In genomic region chr2:227447606-227448005, GRCh38 we compare ENCODE assay signal across 21 cellular contexts. TPM values are rescaled to one million over a fixed set of nuclear protein-coding genes. Genes with fewer than 3 reads are reported as not detected.
A peak's percentile ranks its signal among the peaks of the same experiment; 100 is the strongest.
DNase-seq lines count a peak whose midpoint lies in the region; FAIRE-seq and TF ChIP-seq lines count a peak whose summit lies in the region.
"Had no signal": no experiment of that assay in that cellular context is flagged by ENCODE, and none has a peak within 500 bp of the region (broad histone marks: within the 10 kb centered on the region; RNA-seq: fewer than 3 reads in every experiment).

No MANE protein-coding gene starts in this region.

- peaks cover 2% of the 10 kb centered on the region for H3K27me3 Mint-ChIP-seq in neural progenitor cell (ENCODE audit: insufficient read depth, low read depth)
- H3K27me3 Mint-ChIP-seq: CD4-positive, CD25-positive, alpha-beta regulatory T cell; progenitor cell of endocrine pancreas; stimulated activated naive B cell treated with anti-CD40 and anti-IgM and Interleukin-4, amounts not matched to agents 10 μg/mL and 1 μg/mL and 100 μg/mL, for 72 hours had no signal

- no peak for TF ChIP-seq CTCF in SK-N-SH (IDR thresholded peaks at IDR 0.05)
- TF ChIP-seq CTCF in fibroblast of lung (conservative IDR thresholded peaks at IDR 0.05 in 1 of 2, IDR thresholded peaks at IDR 0.05 in 1 of 2; ENCODE audit: low read depth in 1 of 2, low read length in 2 of 2) = no peak
- TF ChIP-seq CTCF in neural progenitor cell (IDR thresholded peaks at IDR 0.05) = no peak
- no peak for TF ChIP-seq CTCF in WERI-Rb-1 (IDR thresholded peaks at IDR 0.05; ENCODE audit: low read depth, low read length)

- WGBS in SK-N-SH (ENCODE audit: low lambda C conversion rate) = 50% methylated on average over 7 of the region's 7 CpGs

- H2AFZ ChIP-seq in SK-N-SH (ENCODE audit: low read depth) = peak overlapping the region; percentile 50; the same call in 1 of the 2 replicates
- peak overlapping the region; percentile 13 for H2AFZ ChIP-seq in fibroblast of lung (ENCODE audit: low read length)
- H2AFZ ChIP-seq in neural progenitor cell (replicated peaks) = no peak overlapping the region

- TF ChIP-seq EP300 in SK-N-SH (IDR thresholded peaks at IDR 0.05; ENCODE audit: borderline replicate concordance in 1 of 2, low read depth in 1 of 2, low read length in 1 of 2) = no peak

- H3K9me3 ChIP-seq in SK-N-SH (no peaks in the 10 kb centered on the region), fibroblast of lung (ENCODE audit: control insufficient read depth, insufficient read depth, low read depth, low read length) (no peaks in the 10 kb centered on the region), neural progenitor cell (ENCODE audit: low read depth) (no peaks in the 10 kb centered on the region), WERI-Rb-1 (ENCODE audit: severe bottlenecking) (no peaks in the 10 kb centered on the region)
- H3K9me3 ChIP-seq: left ventricle myocardium inferior, thyroid gland had no signal

- H3K27ac ChIP-seq in SK-N-SH (ENCODE audit: low read depth in 2 of 2, low read length in 1 of 2) (peak overlapping the region in 1 of 2 experiments; percentile 39; a peak in 2 of 4 replicates), fibroblast of lung (ENCODE audit: insufficient read depth, low read length) (no peak overlapping the region), neural progenitor cell (no peak overlapping the region), WERI-Rb-1 (no peak overlapping the region)
- H3K27ac ChIP-seq: left ventricle myocardium inferior, thyroid gland had no signal

- H3K4me1 ChIP-seq in SK-N-SH (ENCODE audit: control insufficient read depth in 1 of 2, insufficient read depth in 2 of 2, low read depth in 1 of 2, low read length in 1 of 2) (peaks cover 5 to 11% of the 10 kb centered on the region in 2 experiments; a peak in 3 of 4 replicates), fibroblast of lung (ENCODE audit: control insufficient read depth, extremely low read depth, insufficient read depth, low read length) (no peaks in the 10 kb centered on the region), neural progenitor cell (peaks cover 6% of the 10 kb centered on the region)
- H3K4me1 ChIP-seq: thyroid gland had no signal

- H4K20me1 ChIP-seq in SK-N-SH (ENCODE audit: insufficient read depth) (no peaks in the 10 kb centered on the region), fibroblast of lung (ENCODE audit: control insufficient read depth, extremely low read depth, insufficient read depth, low read length) (no peaks in the 10 kb centered on the region), neural progenitor cell (ENCODE audit: low read depth) (no peaks in the 10 kb centered on the region)

- H3K4me3 Mint-ChIP-seq in neural progenitor cell = no peak overlapping the region
- H3K4me3 Mint-ChIP-seq: CD4-positive, CD25-positive, alpha-beta regulatory T cell; stimulated activated naive B cell treated with anti-CD40 and anti-IgM and Interleukin-4, amounts not matched to agents 10 μg/mL and 1 μg/mL and 100 μg/mL, for 72 hours had no signal

- FAIRE-seq in RCC 7860 (lab: Jason Lieb, UNC) = no peak
- FAIRE-seq: endometrium had no signal

- POLR2A ChIA-PET in SK-N-SH (lab: Yijun Ruan, JAX) = no interaction called here

- H3K4me2 ChIP-seq in SK-N-SH = peak overlapping the region; percentile 15
- H3K4me2 ChIP-seq in fibroblast of lung (ENCODE audit: extremely low read depth, insufficient read depth, low read length) = peak overlapping the region; percentile 68
- H3K4me2 ChIP-seq in neural progenitor cell = no peak overlapping the region

- no peak for TF ChIP-seq RAD21 in SK-N-SH (IDR thresholded peaks at IDR 0.05; ENCODE audit: low read length)

- H3K36me3 Mint-ChIP-seq in neural progenitor cell = no peaks in the 10 kb centered on the region
- H3K36me3 Mint-ChIP-seq: CD4-positive, CD25-positive, alpha-beta regulatory T cell; stimulated activated naive B cell treated with anti-CD40 and anti-IgM and Interleukin-4, amounts not matched to agents 10 μg/mL and 1 μg/mL and 100 μg/mL, for 72 hours had no signal

- H3K9me2 ChIP-seq in SK-N-SH = no peaks in the 10 kb centered on the region

- H3K27ac Mint-ChIP-seq in neural progenitor cell = no peak overlapping the region
- H3K27ac Mint-ChIP-seq: progenitor cell of endocrine pancreas; stimulated activated naive B cell treated with anti-CD40 and anti-IgM and Interleukin-4, amounts not matched to agents 10 μg/mL and 1 μg/mL and 100 μg/mL, for 72 hours had no signal

- H3K9ac ChIP-seq in SK-N-SH (no peak overlapping the region), fibroblast of lung (ENCODE audit: insufficient read depth, low read length) (no peak overlapping the region), neural progenitor cell (no peak overlapping the region)

- H3K4me3 ChIP-seq in SK-N-SH (ENCODE audit: low read depth in 2 of 2, low read length in 1 of 2) (no peak overlapping the region), fibroblast of lung (replicated peaks in 1 of 4; ENCODE audit: control extremely low read depth in 1 of 4, insufficient read depth in 1 of 4, low read depth in 3 of 4, low read length in 4 of 4) (no peak overlapping the region), neural progenitor cell (no peak overlapping the region), WERI-Rb-1 (ENCODE audit: low read depth, low read length) (no peak overlapping the region)
- H3K4me3 ChIP-seq: left ventricle myocardium inferior, thyroid gland had no signal

- no peaks in the 10 kb centered on the region for H3K36me3 ChIP-seq in SK-N-SH (replicated peaks in 1 of 2; ENCODE audit: control insufficient read depth in 1 of 2, insufficient read depth in 2 of 2, low read length in 1 of 2)
- H3K36me3 ChIP-seq in fibroblast of lung (ENCODE audit: control insufficient read depth, insufficient read depth, low read length) = no peaks in the 10 kb centered on the region
- H3K36me3 ChIP-seq in neural progenitor cell = no peaks in the 10 kb centered on the region
- no peaks in the 10 kb centered on the region for H3K36me3 ChIP-seq in WERI-Rb-1
- H3K36me3 ChIP-seq: left ventricle myocardium inferior, thyroid gland had no signal

- no peaks in the 10 kb centered on the region for H3K9me3 Mint-ChIP-seq in neural progenitor cell
- H3K9me3 Mint-ChIP-seq: CD4-positive, CD25-positive, alpha-beta regulatory T cell; stimulated activated naive B cell treated with anti-CD40 and anti-IgM and Interleukin-4, amounts not matched to agents 10 μg/mL and 1 μg/mL and 100 μg/mL, for 72 hours had no signal

- DNase-seq in EH (ENCODE audit: low read depth) (peak; percentile 90), SK-N-SH (no peak), fibroblast of lung (ENCODE audit: low read depth in 2 of 2) (peak; percentile 37 to 93), retina (peak; percentile 51), NCI-H446 treated with DMSO at 0.1 percent for 48 hours (lab: John Stamatoyannopoulos, UW) (no peak), neural progenitor cell (ENCODE audit: low spot score) (no peak), RCC 7860 (ENCODE audit: low spot score) (no peak), WERI-Rb-1 (no peak)
- DNase-seq: activated CD4-positive, CD25-positive, alpha-beta regulatory T cell treated with anti-CD3 and anti-CD28 coated beads, Interleukin-2, amount 50 U/mL, for 72 hours; amygdala; CD4-positive, CD25-positive, alpha-beta regulatory T cell; left ventricle myocardium inferior; NCI-H1930; NK-92 treated with Interleukin-12 subunit alpha and Interleukin-12 subunit beta, amount 100 ng/mL, for 24 hours; SHP77; stimulated activated naive B cell treated with anti-CD40 and anti-IgM and Interleukin-4, amounts not matched to agents 10 μg/mL and 1 μg/mL and 100 μg/mL, for 72 hours; thyroid gland had no signal

- H3K4me1 Mint-ChIP-seq in neural progenitor cell = peaks cover 10% of the 10 kb centered on the region
- H3K4me1 Mint-ChIP-seq: CD4-positive, CD25-positive, alpha-beta regulatory T cell had no signal

- H3K27me3 ChIP-seq in SK-N-SH (ENCODE audit: insufficient read depth) = no peaks in the 10 kb centered on the region
- H3K27me3 ChIP-seq in fibroblast of lung (ENCODE audit: control insufficient read depth, insufficient read depth, low read length) = no peaks in the 10 kb centered on the region
- H3K27me3 ChIP-seq in neural progenitor cell = no peaks in the 10 kb centered on the region
- no peaks in the 10 kb centered on the region for H3K27me3 ChIP-seq in WERI-Rb-1 (ENCODE audit: insufficient read depth, low read depth, severe bottlenecking)
- H3K27me3 ChIP-seq: thyroid gland had no signal

- peaks cover 4% of the 10 kb centered on the region for H3F3A ChIP-seq in SK-N-SH (replicated peaks; ENCODE audit: insufficient read depth)
- no peaks in the 10 kb centered on the region for H3F3A ChIP-seq in neural progenitor cell (ENCODE audit: low read depth)

- CTCF ChIA-PET in SK-N-SH (lab: Yijun Ruan, JAX) = interaction anchor here (1.4 kb wide), 1 partner anchor 18 kb away, joined by 3 read pairs; no protein-coding TSS in a partner anchor

- H3K79me2 ChIP-seq in SK-N-SH (ENCODE audit: insufficient read depth) (no peaks in the 10 kb centered on the region), fibroblast of lung (ENCODE audit: control insufficient read depth, insufficient read depth, low read length) (no peaks in the 10 kb centered on the region), neural progenitor cell (ENCODE audit: low read depth) (no peaks in the 10 kb centered on the region)

TF ChIP-seq in SK-N-SH, 30 proteins besides CTCF, POLR2A, EP300 and RAD21 (continues in another document):
- no peak for TF ChIP-seq TAF1 (IDR thresholded peaks at IDR 0.05; ENCODE audit: borderline replicate concordance, low read depth, low read length)

RNA-seq across cellular contexts. Expression of gene AGFG1, which starts 24.4 kb away (rescaled TPM):
- polyA plus RNA-seq in SK-N-SH (2012; rRNA removed) (42.3 and 62.7 TPM in 2 replicates), fibroblast of lung (113 and 128 TPM in 2 replicates)
- polyA plus RNA-seq in SK-N-SH (2012; cell fraction: cytosol; rRNA removed) = 41.6 and 49.2 TPM in 2 replicates
- 30.2 and 65.2 TPM in 2 replicates for polyA plus RNA-seq in SK-N-SH (2012; cell fraction: nucleus; rRNA removed)
- total RNA-seq in fibroblast of lung (31.1 and 40.0 TPM in 2 replicates), neural progenitor cell (ENCODE audit: low replicate concordance) (84.8 and 96.4 TPM in 2 replicates)
- 50.6 and 56.6 TPM in 2 replicates for polyA plus RNA-seq in fibroblast of lung (2012)
- polyA minus RNA-seq in fibroblast of lung (ENCODE audit: low replicate concordance) = 167 and 206 TPM in 2 replicates

RNA-seq across cellular contexts. Expression of gene SCYGR1, which starts 59.9 kb away (rescaled TPM):
- not detected in 2 replicates for polyA plus RNA-seq in SK-N-SH (2012; rRNA removed)
- polyA plus RNA-seq in SK-N-SH (2012; cell fraction: cytosol; rRNA removed) = not detected in 2 replicates
- not detected in 2 replicates for polyA plus RNA-seq in SK-N-SH (2012; cell fraction: nucleus; rRNA removed)
- not detected in 2 replicates for total RNA-seq in fibroblast of lung
- not detected in 2 replicates for polyA plus RNA-seq in fibroblast of lung
- polyA plus RNA-seq in fibroblast of lung (2012) = not detected in 2 replicates
- not detected in 2 replicates for polyA minus RNA-seq in fibroblast of lung (ENCODE audit: low replicate concordance)
- not detected in 2 replicates for total RNA-seq in neural progenitor cell (ENCODE audit: low replicate concordance)
- total RNA-seq: CD4-positive, CD25-positive, alpha-beta regulatory T cell; chondrocyte; left ventricle myocardium inferior; progenitor cell of endocrine pancreas; T-helper 2 cell treated with Interferon-gamma antibody and Interleukin-4, amounts not matched to agents 100 ng/mL and 5 ng/mL, for 36 hours; thyroid gland had no signal
- polyA plus RNA-seq: CD4-positive, CD25-positive, alpha-beta regulatory T cell had no signal

Comparison
In these comparisons a context has a peak if more than half of its experiments do, and no peak if none do; other contexts are left out.
1. DNase-seq: peak in EH (single experiment), fibroblast of lung (2 of 2) and retina (single experiment); none in SK-N-SH (single experiment), NCI-H446 treated with DMSO at 0.1 percent for 48 hours (single experiment), neural progenitor cell (single experiment), RCC 7860 (single experiment) and WERI-Rb-1 (single experiment).